ENCODE assay signal across 8 cellular contexts in the genomic region with DNA sequence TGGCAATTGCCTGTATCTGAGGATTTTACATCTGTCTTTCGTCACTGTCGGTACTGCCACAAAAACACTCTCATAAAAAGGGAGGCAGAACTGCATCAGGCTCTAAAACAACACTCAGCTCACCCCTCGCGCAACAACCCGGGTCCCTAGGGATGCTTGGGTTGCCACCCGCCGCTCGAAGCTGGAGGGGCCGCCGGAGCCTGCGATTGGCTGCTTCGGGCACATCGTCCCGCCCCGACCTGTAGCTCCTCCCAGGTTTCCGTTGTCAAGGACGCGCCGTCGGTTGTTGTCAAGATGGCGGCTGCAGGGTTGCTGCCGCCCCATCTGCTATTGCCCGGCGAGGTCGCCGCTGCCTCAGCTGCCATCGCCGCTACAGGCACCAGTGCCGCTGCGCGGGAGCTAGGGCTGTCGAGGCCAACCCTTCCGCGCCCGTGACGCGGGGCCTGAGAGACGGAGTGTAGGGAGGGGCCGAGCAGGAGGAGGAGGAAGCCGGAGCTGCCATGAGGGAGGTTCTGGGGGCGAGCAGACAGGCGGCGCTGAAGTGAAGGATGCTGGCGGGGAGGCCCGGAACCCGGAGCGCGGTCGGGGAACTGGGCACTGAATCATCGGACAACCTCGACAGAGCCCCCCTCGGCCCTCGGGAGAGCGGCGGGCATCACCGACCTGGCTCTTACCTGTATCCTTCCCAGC. TPM values are rescaled to one million over a fixed set of nuclear protein-coding genes. Genes with fewer than 3 reads are reported as not detected.
DNase-seq lines count a peak whose midpoint lies in the region; ATAC-seq and TF ChIP-seq lines count a peak whose summit lies in the region.

A gene with protein sequence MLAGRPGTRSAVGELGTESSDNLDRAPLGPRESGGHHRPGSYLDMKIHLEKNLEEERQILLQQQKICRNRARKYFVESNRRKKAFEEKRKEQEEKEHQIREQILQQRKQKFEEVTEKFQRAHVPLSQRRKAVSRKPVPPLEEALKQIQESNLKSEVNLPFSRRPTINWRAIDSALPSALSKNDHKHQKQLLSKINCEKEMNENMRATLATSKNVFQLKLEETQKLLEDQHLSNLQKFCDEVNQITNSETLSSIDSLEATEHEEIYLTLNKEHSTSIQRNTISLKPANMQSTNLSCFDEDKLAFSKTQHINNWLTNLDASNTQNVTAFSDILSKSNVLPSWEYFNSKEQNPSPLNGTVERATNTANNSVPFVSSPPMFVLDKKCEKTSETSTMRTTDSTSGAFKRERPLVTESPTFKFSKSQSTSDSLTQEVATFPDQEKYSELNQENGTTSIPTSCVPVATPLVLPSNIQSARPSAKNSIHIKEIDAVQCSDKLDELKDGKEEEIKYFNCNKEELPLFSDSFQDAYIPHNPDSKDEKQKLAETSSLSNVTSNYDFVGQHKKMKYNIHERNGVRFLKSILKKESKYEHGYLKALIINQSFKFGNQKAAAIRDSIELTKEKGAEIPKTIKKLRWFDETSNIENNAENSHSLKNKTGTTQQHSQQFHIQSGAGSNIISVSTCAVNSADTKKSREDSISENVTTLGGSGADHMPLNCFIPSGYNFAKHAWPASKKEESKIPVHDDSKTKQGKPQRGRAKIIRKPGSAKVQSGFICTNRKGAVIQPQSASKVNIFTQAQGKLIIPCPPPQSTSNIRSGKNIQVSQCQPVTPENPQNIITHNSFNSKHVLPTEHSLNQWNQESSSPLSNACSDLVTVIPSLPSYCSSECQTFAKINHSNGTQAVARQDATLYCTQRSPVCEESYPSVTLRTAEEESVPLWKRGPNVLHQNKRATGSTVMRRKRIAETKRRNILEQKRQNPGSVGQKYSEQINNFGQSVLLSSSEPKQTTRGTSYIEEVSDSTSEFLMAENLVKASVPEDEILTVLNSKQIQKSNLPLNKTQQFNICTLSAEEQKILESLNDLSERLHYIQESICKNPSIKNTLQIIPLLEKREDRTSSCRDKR (plus strand): TSS at position 274 of the 690 bp plus-strand sequence. CDS start 275 bp downstream, at position 549.

- peak; percentile 73 for TF ChIP-seq CTCF in BJ (IDR thresholded peaks at IDR 0.05; ENCODE audit: insufficient read depth, low read depth, low read length)

- no peaks in the 10 kb centered on the region for H3K36me3 ChIP-seq in BJ (ENCODE audit: control insufficient read depth, insufficient read depth, low read length)
- no peaks in the 10 kb centered on the region for H3K36me3 ChIP-seq in effector memory CD4-positive, alpha-beta T cell (ENCODE audit: control insufficient read depth, insufficient read depth, low read length)

- CTCF ChIA-PET in BJ (lab: Yijun Ruan, JAX), result interaction anchor here (1.9 kb wide), 1 partner anchor 53 kb away, joined by 13 read pairs; no protein-coding TSS in a partner anchor

- H3K4me1 ChIP-seq in effector memory CD4-positive, alpha-beta T cell (ENCODE audit: control insufficient read depth, insufficient read depth, low read length, poor library complexity, severe bottlenecking), result peaks cover 11% of the 10 kb centered on the region

- POLR2A ChIA-PET in BJ (lab: Charles Lee), result interaction anchor here (0.7 kb wide), 1 partner anchor 353 kb away, joined by 4 read pairs; no protein-coding TSS in a partner anchor

- peak within 1 kb of the TSS; percentile 60 for H3K4me3 ChIP-seq in BJ (ENCODE audit: low read depth, low read length)
- peak within 1 kb of the TSS; percentile 49 for H3K4me3 ChIP-seq in effector memory CD4-positive, alpha-beta T cell (ENCODE audit: insufficient read depth, low read depth, low read length, poor library complexity, severe bottlenecking)

- DNase-seq in BJ (ENCODE audit: low read depth) (peak; percentile 78), NCI-H748 (lab: John Stamatoyannopoulos, UW; ENCODE audit: unreplicated experiment) (peak; percentile 94), medulla oblongata (ENCODE audit: extremely low spot score) (peak; percentile 96)
- DNase-seq in activated CD8-positive, alpha-beta memory T cell treated with anti-CD3 and anti-CD28 coated beads for 24 hours, result peak; percentile 98
- peak; percentile 84 to 91 (median 91) for DNase-seq in effector memory CD4-positive, alpha-beta T cell
- peak; percentile 86 to 87 (median 87) for DNase-seq in stimulated activated CD4-positive, alpha-beta T cell treated with anti-CD3 and anti-CD28 coated beads, TNF-alpha, amount 100 ng/mL, for 48 hours (ENCODE audit: low read depth in 3 of 3)

- no peaks in the 10 kb centered on the region for H3K9me3 ChIP-seq in effector memory CD4-positive, alpha-beta T cell (ENCODE audit: control insufficient read depth, low read length)

- no peaks in the 10 kb centered on the region for H3K27me3 ChIP-seq in BJ (ENCODE audit: control insufficient read depth, insufficient read depth, low read length)
- no peaks in the 10 kb centered on the region for H3K27me3 ChIP-seq in effector memory CD4-positive, alpha-beta T cell (replicated peaks; ENCODE audit: control insufficient read depth, insufficient read depth, low read length, poor library complexity, severe bottlenecking)

- peak within 1 kb of the TSS; percentile 60 for H3K27ac ChIP-seq in effector memory CD4-positive, alpha-beta T cell (ENCODE audit: insufficient read depth, low read length, poor library complexity, severe bottlenecking)

- peak; percentile 99 for ATAC-seq in GM19372 (IDR thresholded peaks at IDR 0.05; ENCODE audit: low read depth, unreplicated experiment)
- ATAC-seq in HG03521 (IDR thresholded peaks at IDR 0.05; ENCODE audit: unreplicated experiment), result peak; percentile 99

RNA-seq across cellular contexts. Expression of the gene that starts here (rescaled TPM):
- 1.5 and 2.9 TPM in 2 replicates for polyA plus RNA-seq in BJ (2011; rRNA removed)
- 1.5 and 1.7 TPM in 2 replicates for polyA minus RNA-seq in BJ (2011; rRNA and poly(A)+ RNA removed)

Comparison
In these comparisons a context has a peak if more than half of its experiments do, and no peak if none do; other contexts are left out.
1. Peak in every context shown above with its lines: DNase-seq, ATAC-seq, H3K4me3 ChIP-seq and H3K27ac ChIP-seq.